1 cellular context compared by ENCODE assay signal in the genomic region with DNA sequence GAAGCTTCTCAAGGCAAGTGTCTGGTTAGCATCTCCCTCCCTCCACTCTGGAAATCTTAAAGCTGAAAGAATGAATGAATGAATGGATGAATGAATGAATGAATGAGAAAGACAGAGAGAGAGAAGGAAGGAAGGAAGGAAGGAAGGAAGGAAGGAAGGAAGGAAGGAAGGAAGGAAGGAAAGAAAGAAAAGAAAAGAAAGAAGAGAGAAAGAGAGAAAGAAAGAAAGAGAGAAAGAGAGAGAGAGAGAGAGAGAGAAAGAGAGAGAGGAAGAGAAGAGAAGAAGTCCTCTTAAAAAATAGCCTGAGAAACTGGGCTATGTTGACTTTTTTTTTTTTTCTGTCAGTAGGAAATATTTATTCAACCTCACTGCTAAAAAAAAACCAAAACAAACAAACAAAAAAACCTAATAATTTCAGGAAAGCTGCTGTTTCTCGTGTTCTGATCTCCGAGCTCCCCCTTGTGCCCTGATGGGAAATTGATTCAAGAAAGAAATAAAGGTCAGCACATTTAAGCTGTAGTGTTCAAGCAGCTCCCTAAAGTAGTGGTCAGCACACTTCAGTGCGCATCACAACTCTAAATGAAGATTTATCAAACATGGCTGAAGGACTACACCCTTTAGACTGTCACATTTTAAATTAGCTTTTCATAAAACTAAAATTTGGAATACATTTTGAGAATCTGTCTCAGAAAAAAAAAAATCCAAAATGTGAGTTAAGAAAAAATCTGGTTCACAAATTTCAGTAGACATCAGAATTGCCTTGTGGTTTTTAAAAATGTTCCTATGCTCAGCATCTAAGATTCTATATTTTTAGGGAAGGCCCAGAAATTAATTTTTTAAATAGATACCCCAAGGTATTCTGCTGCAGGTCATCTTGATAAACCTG.
A peak's percentile ranks its signal among the peaks of the same experiment; 100 is the strongest.
TF ChIP-seq lines count a peak whose summit lies in the region.

No MANE protein-coding gene starts in this region.

TF ChIP-seq in K562, 482 proteins besides CTCF, POLR2A, EP300 and RAD21 (continued from another document and continues in another):
- TF ChIP-seq, protein P1, sequence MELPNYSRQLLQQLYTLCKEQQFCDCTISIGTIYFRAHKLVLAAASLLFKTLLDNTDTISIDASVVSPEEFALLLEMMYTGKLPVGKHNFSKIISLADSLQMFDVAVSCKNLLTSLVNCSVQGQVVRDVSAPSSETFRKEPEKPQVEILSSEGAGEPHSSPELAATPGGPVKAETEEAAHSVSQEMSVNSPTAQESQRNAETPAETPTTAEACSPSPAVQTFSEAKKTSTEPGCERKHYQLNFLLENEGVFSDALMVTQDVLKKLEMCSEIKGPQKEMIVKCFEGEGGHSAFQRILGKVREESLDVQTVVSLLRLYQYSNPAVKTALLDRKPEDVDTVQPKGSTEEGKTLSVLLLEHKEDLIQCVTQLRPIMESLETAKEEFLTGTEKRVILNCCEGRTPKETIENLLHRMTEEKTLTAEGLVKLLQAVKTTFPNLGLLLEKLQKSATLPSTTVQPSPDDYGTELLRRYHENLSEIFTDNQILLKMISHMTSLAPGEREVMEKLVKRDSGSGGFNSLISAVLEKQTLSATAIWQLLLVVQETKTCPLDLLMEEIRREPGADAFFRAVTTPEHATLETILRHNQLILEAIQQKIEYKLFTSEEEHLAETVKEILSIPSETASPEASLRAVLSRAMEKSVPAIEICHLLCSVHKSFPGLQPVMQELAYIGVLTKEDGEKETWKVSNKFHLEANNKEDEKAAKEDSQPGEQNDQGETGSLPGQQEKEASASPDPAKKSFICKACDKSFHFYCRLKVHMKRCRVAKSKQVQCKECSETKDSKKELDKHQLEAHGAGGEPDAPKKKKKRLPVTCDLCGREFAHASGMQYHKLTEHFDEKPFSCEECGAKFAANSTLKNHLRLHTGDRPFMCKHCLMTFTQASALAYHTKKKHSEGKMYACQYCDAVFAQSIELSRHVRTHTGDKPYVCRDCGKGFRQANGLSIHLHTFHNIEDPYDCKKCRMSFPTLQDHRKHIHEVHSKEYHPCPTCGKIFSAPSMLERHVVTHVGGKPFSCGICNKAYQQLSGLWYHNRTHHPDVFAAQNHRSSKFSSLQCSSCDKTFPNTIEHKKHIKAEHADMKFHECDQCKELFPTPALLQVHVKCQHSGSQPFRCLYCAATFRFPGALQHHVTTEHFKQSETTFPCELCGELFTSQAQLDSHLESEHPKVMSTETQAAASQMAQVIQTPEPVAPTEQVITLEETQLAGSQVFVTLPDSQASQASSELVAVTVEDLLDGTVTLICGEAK (IDR thresholded peaks at IDR 0.05): 0 out of 2 replicates have a peak, but pooled peaks have one; percentile 24
- TF ChIP-seq, protein P1 (CRISPR knock-in tag; IDR thresholded peaks at IDR 0.05): no peak
- TF ChIP-seq HDAC1 (IDR thresholded peaks at IDR 0.05) (0 out of 4 replicates have a peak, but pooled peaks of 1 of the 2 experiments have one; percentile 43), KAT7 (CRISPR knock-in tag; IDR thresholded peaks at IDR 0.05; ENCODE audit: borderline replicate concordance) (no peak), SAP30 (IDR thresholded peaks at IDR 0.05; ENCODE audit: borderline replicate concordance, insufficient read depth, low read depth, low read length, poor library complexity, severe bottlenecking) (no peak), ZNF507 (tag; conservative IDR thresholded peaks at IDR 0.05) (no peak), CHD2 (IDR thresholded peaks at IDR 0.05; ENCODE audit: low read depth, low read length) (no peak), BRF2 (IDR thresholded peaks at IDR 0.05; ENCODE audit: borderline replicate concordance, insufficient read depth, insufficient read length) (no peak), ELF4 (CRISPR knock-in tag; IDR thresholded peaks at IDR 0.05) (0 out of 2 replicates have a peak, but pooled peaks have one; percentile 21), ZNF23 (CRISPR knock-in tag; IDR thresholded peaks at IDR 0.05) (no peak), ETV1 (tag; conservative IDR thresholded peaks at IDR 0.05; ENCODE audit: low read depth) (no peak), ZNF146 (CRISPR knock-in tag; IDR thresholded peaks at IDR 0.05; ENCODE audit: unreplicated experiment) (no peak), HMG20A (CRISPR knock-in tag; conservative IDR thresholded peaks at IDR 0.05) (no peak), TAF1 (IDR thresholded peaks at IDR 0.05; ENCODE audit: control insufficient read depth, extremely low read depth, insufficient read depth, low read length, severe bottlenecking) (no peak), BMI1 (IDR thresholded peaks at IDR 0.05; ENCODE audit: low read length) (no peak), TARDBP (IDR thresholded peaks at IDR 0.05) (no peak), NFE2L1 (tag; IDR thresholded peaks at IDR 0.05; ENCODE audit: borderline replicate concordance, low read depth) (no peak), NFATC3 (IDR thresholded peaks at IDR 0.05) (no peak), CEBPZ (IDR thresholded peaks at IDR 0.05; ENCODE audit: borderline replicate concordance, low read depth, low read length) (no peak), ARID1B (IDR thresholded peaks at IDR 0.05) (0 out of 2 replicates have a peak, but pooled peaks have one; percentile 16), ZNF77 (CRISPR knock-in tag; IDR thresholded peaks at IDR 0.05) (no peak), U2AF1 (optimal IDR thresholded peaks at IDR 0.05; ENCODE audit: low read depth, low read length) (peak; percentile 6), SMC3 (conservative IDR thresholded peaks at IDR 0.05; ENCODE audit: insufficient read depth, low read depth, low read length) (peak; percentile 51; the same call in 1 of the 2 replicates), DPF2 (IDR thresholded peaks at IDR 0.05) (0 out of 2 replicates have a peak, but pooled peaks have one; percentile 19), ZFP36 (IDR thresholded peaks at IDR 0.05; ENCODE audit: low read depth, low read length, partially characterized antibody) (no peak), PURB (CRISPR knock-in tag; IDR thresholded peaks at IDR 0.05; ENCODE audit: low read depth) (no peak), RBM17 (IDR thresholded peaks at IDR 0.05; ENCODE audit: borderline replicate concordance, low read depth, low read length) (no peak), NFIC (IDR thresholded peaks at IDR 0.05) (no peak), RBBP5 (IDR thresholded peaks at IDR 0.05; ENCODE audit: borderline replicate concordance, insufficient read depth, low read length, poor library complexity, severe bottlenecking) (no peak), YBX1 (IDR thresholded peaks at IDR 0.05) (0 out of 2 replicates have a peak, but pooled peaks have one; percentile 61), MYBL2 (IDR thresholded peaks at IDR 0.05; ENCODE audit: low read depth) (peak; percentile 23; the same call in 1 of the 2 replicates), MYBL2 (CRISPR knock-in tag; IDR thresholded peaks at IDR 0.05; ENCODE audit: borderline replicate concordance) (no peak), THRB (CRISPR knock-in tag; conservative IDR thresholded peaks at IDR 0.05) (peak; percentile 77)
- TF ChIP-seq, protein P2, sequence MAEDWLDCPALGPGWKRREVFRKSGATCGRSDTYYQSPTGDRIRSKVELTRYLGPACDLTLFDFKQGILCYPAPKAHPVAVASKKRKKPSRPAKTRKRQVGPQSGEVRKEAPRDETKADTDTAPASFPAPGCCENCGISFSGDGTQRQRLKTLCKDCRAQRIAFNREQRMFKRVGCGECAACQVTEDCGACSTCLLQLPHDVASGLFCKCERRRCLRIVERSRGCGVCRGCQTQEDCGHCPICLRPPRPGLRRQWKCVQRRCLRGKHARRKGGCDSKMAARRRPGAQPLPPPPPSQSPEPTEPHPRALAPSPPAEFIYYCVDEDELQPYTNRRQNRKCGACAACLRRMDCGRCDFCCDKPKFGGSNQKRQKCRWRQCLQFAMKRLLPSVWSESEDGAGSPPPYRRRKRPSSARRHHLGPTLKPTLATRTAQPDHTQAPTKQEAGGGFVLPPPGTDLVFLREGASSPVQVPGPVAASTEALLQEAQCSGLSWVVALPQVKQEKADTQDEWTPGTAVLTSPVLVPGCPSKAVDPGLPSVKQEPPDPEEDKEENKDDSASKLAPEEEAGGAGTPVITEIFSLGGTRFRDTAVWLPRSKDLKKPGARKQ (CRISPR knock-in tag; IDR thresholded peaks at IDR 0.05): no peak
- TF ChIP-seq, protein P3, sequence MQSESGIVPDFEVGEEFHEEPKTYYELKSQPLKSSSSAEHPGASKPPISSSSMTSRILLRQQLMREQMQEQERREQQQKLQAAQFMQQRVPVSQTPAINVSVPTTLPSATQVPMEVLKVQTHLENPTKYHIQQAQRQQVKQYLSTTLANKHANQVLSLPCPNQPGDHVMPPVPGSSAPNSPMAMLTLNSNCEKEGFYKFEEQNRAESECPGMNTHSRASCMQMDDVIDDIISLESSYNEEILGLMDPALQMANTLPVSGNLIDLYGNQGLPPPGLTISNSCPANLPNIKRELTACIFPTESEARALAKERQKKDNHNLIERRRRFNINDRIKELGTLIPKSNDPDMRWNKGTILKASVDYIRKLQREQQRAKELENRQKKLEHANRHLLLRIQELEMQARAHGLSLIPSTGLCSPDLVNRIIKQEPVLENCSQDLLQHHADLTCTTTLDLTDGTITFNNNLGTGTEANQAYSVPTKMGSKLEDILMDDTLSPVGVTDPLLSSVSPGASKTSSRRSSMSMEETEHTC (IDR thresholded peaks at IDR 0.05): no peak
- TF ChIP-seq, protein P4, sequence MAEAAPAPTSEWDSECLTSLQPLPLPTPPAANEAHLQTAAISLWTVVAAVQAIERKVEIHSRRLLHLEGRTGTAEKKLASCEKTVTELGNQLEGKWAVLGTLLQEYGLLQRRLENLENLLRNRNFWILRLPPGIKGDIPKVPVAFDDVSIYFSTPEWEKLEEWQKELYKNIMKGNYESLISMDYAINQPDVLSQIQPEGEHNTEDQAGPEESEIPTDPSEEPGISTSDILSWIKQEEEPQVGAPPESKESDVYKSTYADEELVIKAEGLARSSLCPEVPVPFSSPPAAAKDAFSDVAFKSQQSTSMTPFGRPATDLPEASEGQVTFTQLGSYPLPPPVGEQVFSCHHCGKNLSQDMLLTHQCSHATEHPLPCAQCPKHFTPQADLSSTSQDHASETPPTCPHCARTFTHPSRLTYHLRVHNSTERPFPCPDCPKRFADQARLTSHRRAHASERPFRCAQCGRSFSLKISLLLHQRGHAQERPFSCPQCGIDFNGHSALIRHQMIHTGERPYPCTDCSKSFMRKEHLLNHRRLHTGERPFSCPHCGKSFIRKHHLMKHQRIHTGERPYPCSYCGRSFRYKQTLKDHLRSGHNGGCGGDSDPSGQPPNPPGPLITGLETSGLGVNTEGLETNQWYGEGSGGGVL (CRISPR knock-in tag; IDR thresholded peaks at IDR 0.05): no peak
